Comparison of ENCODE assay signal across 8 cellular contexts in the genomic region with DNA sequence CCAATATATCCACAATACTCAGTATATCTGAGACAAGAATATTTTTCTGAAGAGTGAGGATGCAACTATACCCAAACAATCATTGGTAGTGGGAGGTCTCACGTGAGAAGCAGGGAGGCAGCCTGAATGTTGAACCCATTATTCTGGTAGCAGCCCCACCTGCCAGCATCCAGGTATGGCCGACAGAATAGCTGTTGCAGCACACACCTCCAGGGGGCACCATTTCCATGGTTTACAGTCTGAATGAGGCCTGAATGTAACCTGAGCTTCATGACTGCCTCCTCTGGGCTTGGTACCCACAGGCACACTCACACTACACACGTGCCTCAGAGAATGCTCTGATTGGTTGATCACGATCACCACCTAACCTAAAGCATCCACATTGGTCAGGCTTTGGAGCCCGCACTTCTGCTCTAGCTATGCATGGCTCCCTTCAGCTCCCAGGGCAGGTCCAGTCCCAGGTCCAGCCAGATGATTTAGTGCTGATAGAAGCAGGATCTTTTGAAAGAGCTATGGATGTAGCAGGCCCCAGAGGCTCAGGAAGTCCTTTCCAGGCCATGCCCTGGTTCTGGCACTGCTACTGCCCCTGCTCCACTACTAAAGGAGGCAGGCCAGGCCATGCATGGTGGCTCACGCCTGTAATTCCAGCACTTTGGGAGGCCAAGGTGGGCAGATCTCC. TPM values are rescaled to one million over a fixed set of nuclear protein-coding genes. Genes with fewer than 3 reads are reported as not detected.
A peak's percentile ranks its signal among the peaks of the same experiment; 100 is the strongest.
DNase-seq lines count a peak whose midpoint lies in the region; ATAC-seq and TF ChIP-seq lines count a peak whose summit lies in the region.

No MANE protein-coding gene starts in this region.

- H3K4me3 ChIP-seq in lower leg skin (ENCODE audit: low read depth, poor library complexity, severe bottlenecking) = no peak overlapping the region

- peak; percentile 88 for ATAC-seq in HG03354 (IDR thresholded peaks at IDR 0.05; ENCODE audit: poor library complexity, severe bottlenecking, unreplicated experiment)

- whole genome bisulfite sequencing in lower leg skin, 2 donors = 41 to 59% methylated on average over 5 to 6 of the region's 6 CpGs

- no peak for TF ChIP-seq POLR2A in lower leg skin (IDR thresholded peaks at IDR 0.05)

- DNase-seq in GM19238 (ENCODE audit: insufficient read length, low spot score) (peak; percentile 75), NCI-H345 treated with DMSO at 0.1 percent for 48 hours (lab: John Stamatoyannopoulos, UW; ENCODE audit: unreplicated experiment) (peak; percentile 67), cerebellar cortex (ENCODE audit: low spot score) (peak; percentile 87), lower leg skin (ENCODE audit: low spot score in 2 of 2) (peak; percentile 68 to 89)
- peak; percentile 65 to 83 (median 67) for DNase-seq in activated CD4-positive, CD25-positive, alpha-beta regulatory T cell (lab: John Stamatoyannopoulos, UW)
- DNase-seq in stimulated activated CD8-positive, alpha-beta memory T cell treated with anti-CD3 and anti-CD28 coated beads, Interleukin-15, amount 100 ng/mL, for 1 hour (ENCODE audit: low read depth) = peak; percentile 78

- no peak overlapping the region for H3K27ac ChIP-seq in C4-2B

- intact Hi-C loops in lower leg skin (cut with DNase I; ENCODE audit: low total_unique reads) = no loop called here

- peak; percentile 77 for TF ChIP-seq CTCF in C4-2B (conservative IDR thresholded peaks at IDR 0.05)
- peak in 1 of 3 donors; percentile 69 for TF ChIP-seq CTCF in lower leg skin (IDR thresholded peaks at IDR 0.05)

RNA-seq across cellular contexts. Expression of a gene that starts 11.0 kb away (rescaled TPM):
- 10 to 100 TPM; 42.4 to 76.3 (median 48.2) TPM for total RNA-seq in lower leg skin

RNA-seq across cellular contexts. Expression of a gene that starts 29.6 kb away (rescaled TPM):
- 10 to 100 TPM; 43.6 to 95.8 (median 75.9) TPM for total RNA-seq in lower leg skin

RNA-seq across cellular contexts. Expression of a gene that starts 56.9 kb away (rescaled TPM):
- 1 to 10 TPM in 3 of 4 donors, under 1 TPM in 1; 0.59 to 1.3 (median 1.2) TPM for total RNA-seq in lower leg skin
